Comparison of ENCODE assay signal across 8 cellular contexts in the genomic region with DNA sequence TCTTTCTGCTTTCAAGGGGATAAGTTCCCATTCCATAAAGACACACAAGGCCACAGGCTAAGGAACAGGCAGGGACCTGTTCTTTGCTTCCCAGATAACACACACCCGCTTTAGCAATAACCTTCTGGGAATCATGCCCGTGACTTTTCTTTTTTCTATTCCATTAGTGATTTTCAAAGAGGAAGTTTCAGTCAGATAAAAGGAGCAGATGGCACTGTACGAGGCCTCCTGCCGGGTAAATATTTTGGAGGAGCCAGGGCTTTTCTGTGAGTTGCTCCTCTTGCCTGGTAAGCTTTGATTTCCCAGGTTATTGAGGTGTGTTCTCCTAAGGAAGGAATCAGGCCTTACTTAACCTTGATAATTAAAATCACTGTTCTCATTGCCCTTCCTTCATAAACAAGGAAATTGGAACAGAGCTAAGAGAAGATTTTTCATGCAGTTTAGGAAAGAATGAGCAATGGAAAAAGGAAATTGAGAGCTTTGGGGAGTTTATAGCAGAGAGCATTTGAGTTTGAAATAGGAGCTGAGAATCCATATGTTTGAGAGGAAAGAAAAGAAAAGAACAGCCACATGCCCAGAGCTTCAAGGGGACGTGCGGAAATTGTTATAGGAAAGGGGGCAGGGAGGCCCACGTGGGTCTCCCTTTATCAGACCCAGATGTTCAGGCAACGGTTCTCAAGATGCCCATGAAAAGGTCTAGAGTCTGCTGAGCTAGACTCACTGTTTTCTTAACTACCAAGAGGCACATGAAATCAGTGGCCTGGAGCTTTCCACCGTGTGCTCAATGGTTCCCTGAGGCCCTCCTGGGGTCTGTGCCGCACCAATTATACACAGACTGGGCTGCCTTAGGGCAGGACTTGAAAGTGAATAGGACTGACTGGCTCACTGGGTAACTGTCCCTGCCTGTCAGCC. TPM values are rescaled to one million over a fixed set of nuclear protein-coding genes. Genes with fewer than 3 reads are reported as not detected.
A peak's percentile ranks its signal among the peaks of the same experiment; 100 is the strongest.
DNase-seq lines count a peak whose midpoint lies in the region; ATAC-seq and TF ChIP-seq lines count a peak whose summit lies in the region.

No MANE protein-coding gene starts in this region.

- no peaks in the 10 kb centered on the region for H3K9me3 ChIP-seq in left lung
- no peaks in the 10 kb centered on the region for H3K9me3 ChIP-seq in thymus (ENCODE audit: control insufficient read depth)

- peak overlapping the region; percentile 53 to 61 for H3K27ac ChIP-seq in left lung
- H3K27ac ChIP-seq in thymus (ENCODE audit: low read depth) = peak overlapping the region; percentile 46

- H3K36me3 ChIP-seq in left lung (no peaks in the 10 kb centered on the region), thymus (ENCODE audit: control insufficient read depth, insufficient read depth) (no peaks in the 10 kb centered on the region)

- H3K4me1 ChIP-seq in left lung (peaks cover 43 to 63% of the 10 kb centered on the region in 2 donors), thymus (ENCODE audit: control insufficient read depth, insufficient read depth, low read length) (peaks cover 2% of the 10 kb centered on the region)

- intact Hi-C loops in left lung (cut with DNase I) = no loop called here

- H3K4me3 ChIP-seq in left lung = no peak overlapping the region
- no peak overlapping the region for H3K4me3 ChIP-seq in thymus (ENCODE audit: low read length)

- DNase-seq in NCI-H1694 (lab: John Stamatoyannopoulos, UW) (peak; percentile 63), cerebellar cortex (ENCODE audit: low spot score) (peak; percentile 92), left lung (no peak), NCI-H2029 treated with DMSO at 0.1 percent for 48 hours (lab: John Stamatoyannopoulos, UW) (no peak), superior temporal gyrus (ENCODE audit: extremely low spot score) (no peak)
- no peak for DNase-seq in activated CD4-positive, alpha-beta T cell treated with anti-CD3 and anti-CD28 coated beads, Interleukin-2, amount 50 U/mL, for 4 hours

- no peak for TF ChIP-seq CTCF in left lung (IDR thresholded peaks at IDR 0.05)

- no peak for ATAC-seq in left lung
- ATAC-seq in HG02759 (IDR thresholded peaks at IDR 0.05; ENCODE audit: unreplicated experiment) = no peak

- no peaks in the 10 kb centered on the region for H3K27me3 ChIP-seq in left lung
- H3K27me3 ChIP-seq in thymus (ENCODE audit: control insufficient read depth, insufficient read depth) = no peaks in the 10 kb centered on the region

- 72% methylated on average over 10 of the region's 10 CpGs for WGBS in thymus

RNA-seq across cellular contexts. Expression of gene CHD9, which starts 31.0 kb away (rescaled TPM):
- 10 to 100 TPM; 73.9 to 79.9 TPM for total RNA-seq in left lung
- 15.3 TPM for polyA plus RNA-seq in thymus

RNA-seq across cellular contexts. Expression of gene CHD9NB, which starts 33.1 kb away (rescaled TPM):
- total RNA-seq in left lung = 10 to 100 TPM in 1 of 2 donors, 1 to 10 TPM in 1; 2.2 to 10.7 TPM
- polyA plus RNA-seq in thymus = 0.84 TPM

Comparison
In these comparisons a context has a peak if more than half of its experiments do, and no peak if none do; other contexts are left out.
1. DNase-seq: peak in NCI-H1694 (single experiment) and cerebellar cortex (single experiment); none in left lung (0 of 2), NCI-H2029 treated with DMSO at 0.1 percent for 48 hours (single experiment), activated CD4-positive, alpha-beta T cell treated with anti-CD3 and anti-CD28 coated beads, Interleukin-2, amount 50 U/mL, for 4 hours (0 of 2) and superior temporal gyrus (single experiment).